1 cellular context compared by ENCODE assay signal in genomic region chr3:101643861-101644613, GRCh38.
TF ChIP-seq lines count a peak whose summit lies in the region.

No MANE protein-coding gene starts in this region.

TF ChIP-seq in GM12878, 131 proteins besides CTCF, POLR2A, EP300 and RAD21 (continued from another document):
- TF ChIP-seq ZNF687 (IDR thresholded peaks at IDR 0.05) (peak; percentile 92), MTA2 (IDR thresholded peaks at IDR 0.05; ENCODE audit: low read depth) (0 out of 2 replicates have a peak, but pooled peaks have one; percentile 22), WRNIP1 (IDR thresholded peaks at IDR 0.05; ENCODE audit: borderline replicate concordance, low read depth, low read length) (no peak)
